Comparison of ENCODE assay signal across 2 cellular contexts in the genomic region with DNA sequence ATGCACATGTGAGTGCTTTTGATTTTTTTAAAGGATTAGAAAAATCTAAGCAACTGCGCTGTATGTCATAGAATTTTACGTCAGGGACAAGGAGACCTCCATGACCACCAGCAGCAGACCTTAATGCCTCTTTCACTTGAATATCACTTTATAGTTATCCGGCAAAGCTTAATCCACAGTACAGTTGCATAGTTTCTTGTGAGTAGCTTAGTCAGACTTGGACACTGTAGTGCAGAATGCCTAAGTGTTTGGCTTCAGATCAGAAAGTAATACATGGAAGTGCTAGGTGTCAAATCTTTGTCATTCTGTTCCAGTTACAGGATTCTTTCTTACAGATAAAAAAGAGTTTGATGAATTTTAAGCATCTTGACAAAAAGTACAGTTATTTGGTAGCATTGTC.
TF ChIP-seq lines count a peak whose summit lies in the region.

No MANE protein-coding gene starts in this region.

TF ChIP-seq in SK-N-SH treated with all-trans-retinoic acid at 6 μM for 48 hours, 23 proteins besides CTCF, POLR2A, EP300 and RAD21 (continued from another document):
- TF ChIP-seq, protein P1, sequence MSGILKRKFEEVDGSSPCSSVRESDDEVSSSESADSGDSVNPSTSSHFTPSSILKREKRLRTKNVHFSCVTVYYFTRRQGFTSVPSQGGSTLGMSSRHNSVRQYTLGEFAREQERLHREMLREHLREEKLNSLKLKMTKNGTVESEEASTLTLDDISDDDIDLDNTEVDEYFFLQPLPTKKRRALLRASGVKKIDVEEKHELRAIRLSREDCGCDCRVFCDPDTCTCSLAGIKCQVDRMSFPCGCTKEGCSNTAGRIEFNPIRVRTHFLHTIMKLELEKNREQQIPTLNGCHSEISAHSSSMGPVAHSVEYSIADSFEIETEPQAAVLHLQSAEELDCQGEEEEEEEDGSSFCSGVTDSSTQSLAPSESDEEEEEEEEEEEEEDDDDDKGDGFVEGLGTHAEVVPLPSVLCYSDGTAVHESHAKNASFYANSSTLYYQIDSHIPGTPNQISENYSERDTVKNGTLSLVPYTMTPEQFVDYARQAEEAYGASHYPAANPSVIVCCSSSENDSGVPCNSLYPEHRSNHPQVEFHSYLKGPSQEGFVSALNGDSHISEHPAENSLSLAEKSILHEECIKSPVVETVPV (CRISPR knock-in tag; IDR thresholded peaks at IDR 0.05) = no peak
TF ChIP-seq in SK-N-SH treated with all-trans-retinoic acid at 6 μM for 48 hours: peak in this region for 0.

TF ChIP-seq in SK-N-SH, 30 proteins besides CTCF, POLR2A, EP300 and RAD21 (continued from another document):
- TF ChIP-seq REST (IDR thresholded peaks at IDR 0.05; ENCODE audit: low read depth, low read length) = no peak
- no peak for TF ChIP-seq FOXM1 (IDR thresholded peaks at IDR 0.05; ENCODE audit: low read depth)
- TF ChIP-seq PBX3 (IDR thresholded peaks at IDR 0.05) = no peak
- TF ChIP-seq NRF1 (IDR thresholded peaks at IDR 0.05; ENCODE audit: low read depth, low read length) = no peak
- no peak for TF ChIP-seq JUND (IDR thresholded peaks at IDR 0.05)
- TF ChIP-seq, protein P2, sequence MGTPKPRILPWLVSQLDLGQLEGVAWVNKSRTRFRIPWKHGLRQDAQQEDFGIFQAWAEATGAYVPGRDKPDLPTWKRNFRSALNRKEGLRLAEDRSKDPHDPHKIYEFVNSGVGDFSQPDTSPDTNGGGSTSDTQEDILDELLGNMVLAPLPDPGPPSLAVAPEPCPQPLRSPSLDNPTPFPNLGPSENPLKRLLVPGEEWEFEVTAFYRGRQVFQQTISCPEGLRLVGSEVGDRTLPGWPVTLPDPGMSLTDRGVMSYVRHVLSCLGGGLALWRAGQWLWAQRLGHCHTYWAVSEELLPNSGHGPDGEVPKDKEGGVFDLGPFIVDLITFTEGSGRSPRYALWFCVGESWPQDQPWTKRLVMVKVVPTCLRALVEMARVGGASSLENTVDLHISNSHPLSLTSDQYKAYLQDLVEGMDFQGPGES (IDR thresholded peaks at IDR 0.05; ENCODE audit: low read depth, low read length) = no peak
- no peak for TF ChIP-seq TEAD4 (IDR thresholded peaks at IDR 0.05; ENCODE audit: borderline replicate concordance, insufficient read depth)
- TF ChIP-seq RXRA (IDR thresholded peaks at IDR 0.05; ENCODE audit: borderline replicate concordance, low read depth) = no peak
- TF ChIP-seq RFX5 (IDR thresholded peaks at IDR 0.05; ENCODE audit: low read length) = no peak
- no peak for TF ChIP-seq CHD2 (IDR thresholded peaks at IDR 0.05; ENCODE audit: low read length, partially characterized antibody)
